Comparison of ENCODE assay signal across 8 cellular contexts in the genomic region with DNA sequence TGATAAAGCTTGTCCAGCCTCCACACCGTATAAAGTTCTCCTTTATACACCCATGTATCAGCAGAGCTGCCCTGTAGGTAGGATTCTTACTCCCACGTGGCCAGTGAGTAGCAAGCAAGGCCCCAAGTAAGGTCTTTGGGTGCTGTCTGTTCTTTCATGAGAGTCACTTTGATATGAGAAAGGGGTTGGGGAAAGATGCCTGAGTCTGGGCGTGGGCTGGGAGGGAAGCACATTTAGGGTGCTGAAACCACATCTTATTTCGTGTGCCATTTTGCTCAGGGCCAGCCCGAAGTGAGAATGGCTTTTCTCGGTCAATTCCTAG. TPM values are rescaled to one million over a fixed set of nuclear protein-coding genes. Genes with fewer than 3 reads are reported as not detected.
A peak's percentile ranks its signal among the peaks of the same experiment; 100 is the strongest.
DNase-seq lines count a peak whose midpoint lies in the region; ATAC-seq and TF ChIP-seq lines count a peak whose summit lies in the region.

No MANE protein-coding gene starts in this region.

- H3K23ac ChIP-seq in neuronal stem cell (ENCODE audit: low read depth, low read length, poor library complexity), result no peak overlapping the region

- no peak overlapping the region for H2BK120ac ChIP-seq in neuronal stem cell (ENCODE audit: low read depth, low read length)

- no peaks in the 10 kb centered on the region for H3K79me2 ChIP-seq in mammary epithelial cell (ENCODE audit: insufficient read depth, low read length)

- H3K4me1 ChIP-seq in mammary epithelial cell (ENCODE audit: insufficient read depth, low read length) (peaks cover 28% of the 10 kb centered on the region), neuronal stem cell (ENCODE audit: control insufficient read depth in 2 of 2, insufficient read depth in 1 of 2, low read depth in 1 of 2, low read length in 2 of 2) (peaks cover 6 to 11% of the 10 kb centered on the region in 2 donors)

- TF ChIP-seq CTCF in BJ (IDR thresholded peaks at IDR 0.05; ENCODE audit: insufficient read depth, low read depth, low read length), result no peak
- no peak for TF ChIP-seq CTCF in mammary epithelial cell (conservative IDR thresholded peaks at IDR 0.05 in 1 of 2, IDR thresholded peaks at IDR 0.05 in 1 of 2; ENCODE audit: extremely low read depth in 1 of 2, insufficient read depth in 1 of 2, low read depth in 1 of 2, low read length in 2 of 2)

- peak overlapping the region; percentile 88 for H2BK5ac ChIP-seq in neuronal stem cell (ENCODE audit: low read length)

- CTCF ChIA-PET in BJ (lab: Yijun Ruan, JAX), result interaction anchor here (1.7 to 2.2 kb wide), 2 partner anchors 9 to 184 kb away, joined by 5 to 8 read pairs; no protein-coding TSS in a partner anchor
- CTCF ChIA-PET in mammary epithelial cell (lab: Charles Lee; ENCODE audit: low non-redundant PET), result no interaction called here

- H2AFZ ChIP-seq in mammary epithelial cell (ENCODE audit: low read depth, low read length) (peak overlapping the region; percentile 68), neuronal stem cell (ENCODE audit: low read length) (peak overlapping the region; percentile 75)

- H3K36me3 ChIP-seq in BJ (ENCODE audit: control insufficient read depth, insufficient read depth, low read length) (no peaks in the 10 kb centered on the region), mammary epithelial cell (ENCODE audit: insufficient read depth, low read length) (no peaks in the 10 kb centered on the region), neuronal stem cell (replicated peaks in 1 of 2; ENCODE audit: control insufficient read depth in 2 of 2, insufficient read depth in 2 of 2, low read length in 2 of 2) (peaks cover 0 to 4% of the 10 kb centered on the region in 2 donors)

- H2BK15ac ChIP-seq in neuronal stem cell (ENCODE audit: low read length), result peak overlapping the region; percentile 62

- dilution Hi-C loops in mammary epithelial cell (cut with HindIII; ENCODE audit: low sequenced_read_pairs), result no loop called here

- BruUV-seq in mammary epithelial cell (replicated peaks; lab: Mats Ljungman, UMichigan), result no TSS peak

- H3K9me3 ChIP-seq in mammary epithelial cell (replicated peaks; ENCODE audit: insufficient read depth, low read length), result no peaks in the 10 kb centered on the region
- no peaks in the 10 kb centered on the region for H3K9me3 ChIP-seq in neuronal stem cell (replicated peaks in 1 of 2; ENCODE audit: control insufficient read depth in 2 of 2, insufficient read depth in 1 of 2, low read depth in 1 of 2, low read length in 2 of 2)

- no peak overlapping the region for H4K91ac ChIP-seq in neuronal stem cell (ENCODE audit: low read depth, low read length, poor library complexity)

- no peak overlapping the region for H3K9ac ChIP-seq in mammary epithelial cell (ENCODE audit: insufficient read depth, low read length)
- H3K9ac ChIP-seq in neuronal stem cell (ENCODE audit: low read depth, low read length, poor library complexity), result no peak overlapping the region

- H3K4me3 ChIP-seq in BJ (ENCODE audit: low read depth, low read length) (peak overlapping the region; percentile 39), mammary epithelial cell (replicated peaks in 1 of 3; ENCODE audit: insufficient read depth in 1 of 3, low read depth in 2 of 3, low read length in 3 of 3) (no peak overlapping the region), neuronal stem cell (ENCODE audit: low read length in 2 of 2) (peak overlapping the region in 1 of 2 donors; percentile 81)
- peak overlapping the region; percentile 86 for H3K4me3 ChIP-seq in Jurkat, Clone E6-1 (ENCODE audit: low read length)

- WGBS in mammary epithelial cell (ENCODE audit: low coverage, missing lambda C conversion rate), result 21% methylated on average over 6 of the region's 6 CpGs
- WGBS in neuronal stem cell (ENCODE audit: extremely low coverage in 2 of 2, insufficient read length in 2 of 2, insufficient replicate concordance in 1 of 2), 2 donors, result no CpG with 5 or more reads among the region's 6 CpGs

- peaks cover 3% of the 10 kb centered on the region; the same call in 1 of the 2 replicates for H3K27me3 ChIP-seq in BJ (ENCODE audit: control insufficient read depth, insufficient read depth, low read length)
- H3K27me3 ChIP-seq in mammary epithelial cell (ENCODE audit: insufficient read depth, low read length), result peaks cover 10% of the 10 kb centered on the region
- H3K27me3 ChIP-seq in neuronal stem cell (ENCODE audit: control insufficient read depth in 3 of 3, insufficient read depth in 3 of 3, low read depth in 1 of 3, low read length in 3 of 3), result peaks cover 0 to 34% (median 10%) of the 10 kb centered on the region in 3 experiments

- H3K79me1 ChIP-seq in neuronal stem cell (ENCODE audit: low read depth, low read length), result peaks cover 1% of the 10 kb centered on the region

- H2BK12ac ChIP-seq in neuronal stem cell (ENCODE audit: low read length), result no peak overlapping the region

- ATAC-seq in HG03196 (IDR thresholded peaks at IDR 0.05; ENCODE audit: unreplicated experiment) (no peak), GM19397 (IDR thresholded peaks at IDR 0.05; ENCODE audit: unreplicated experiment) (no peak)

- POLR2A ChIA-PET in BJ (lab: Charles Lee), result no interaction called here

- H3K4me2 ChIP-seq in mammary epithelial cell (ENCODE audit: insufficient read depth, low read depth, low read length) (peak overlapping the region; percentile 64), neuronal stem cell (ENCODE audit: insufficient read depth, low read length, poor library complexity, severe bottlenecking) (peak overlapping the region; percentile 93)

- H4K8ac ChIP-seq in neuronal stem cell (ENCODE audit: low read depth, low read length), result no peak overlapping the region

- H3K27ac ChIP-seq in mammary epithelial cell (ENCODE audit: insufficient read depth, low read depth, low read length) (no peak overlapping the region), neuronal stem cell (replicated peaks; ENCODE audit: low read length) (no peak overlapping the region)

- in situ Hi-C loops in mammary epithelial cell (cut with MboI; ENCODE audit: low sequenced_read_pairs in 2 of 2), result loop anchor here in 1 of 2 donors (25.0 kb wide), 1 partner anchor 188 kb away; the partner anchor contains the start of gene NEURL3

- H3K4ac ChIP-seq in neuronal stem cell (ENCODE audit: low read length), result no peak overlapping the region

- DNase-seq in BJ (ENCODE audit: low read depth) (no peak), mammary epithelial cell (no peak), neuronal stem cell (ENCODE audit: low spot score) (no peak), H4 (ENCODE audit: low spot score) (no peak), NK-92 (lab: John Stamatoyannopoulos, UW; ENCODE audit: unreplicated experiment) (no peak)
- no peak for DNase-seq in Jurkat, Clone E6-1 (ENCODE audit: low read depth, low spot score)

- H4K20me1 ChIP-seq in mammary epithelial cell (ENCODE audit: insufficient read depth, low read length), result no peaks in the 10 kb centered on the region

- intact Hi-C loops in mammary epithelial cell (cut with micrococcal nuclease), result no loop called here

- peak overlapping the region; percentile 93 for H3K18ac ChIP-seq in neuronal stem cell (ENCODE audit: low read length)

- no peak overlapping the region for H2AK5ac ChIP-seq in neuronal stem cell (ENCODE audit: low read depth, low read length)

- H3K14ac ChIP-seq in neuronal stem cell (ENCODE audit: low read length), result no peak overlapping the region

RNA-seq across cellular contexts. Expression of gene ITPRIPL1, which starts 0.4 kb away (rescaled TPM):
- polyA plus RNA-seq in BJ (2011; rRNA removed) (0.52 and 0.59 TPM in 2 replicates), mammary epithelial cell (0.17 TPM)
- polyA minus RNA-seq in BJ (2011; rRNA and poly(A)+ RNA removed), result 0.71 and 0.72 TPM in 2 replicates
- 24.6 TPM for polyA plus RNA-seq in Jurkat, Clone E6-1 (2012; ENCODE audit: insufficient read depth, insufficient read length)
- total RNA-seq in mammary epithelial cell, result 1 to 10 TPM in 1 of 2 donors, under 1 TPM in 1; 0.28 to 1.3 TPM
- polyA minus RNA-seq in mammary epithelial cell, result not detected
- 4.8 TPM for polyA plus RNA-seq in neuronal stem cell (2013, experiment 1 of 2)
- polyA plus RNA-seq in neuronal stem cell (2013, experiment 2 of 2), result 4.3 TPM
- total RNA-seq in H4 (2014; rRNA removed; shearing (Covaris generic)), result not detected in 2 replicates

RNA-seq across cellular contexts. Expression of gene NCAPH, which starts 10.9 kb away (rescaled TPM):
- polyA plus RNA-seq in BJ (2011; rRNA removed) (13.7 and 16.9 TPM in 2 replicates), mammary epithelial cell (34.5 TPM)
- 12.8 and 18.1 TPM in 2 replicates for polyA minus RNA-seq in BJ (2011; rRNA and poly(A)+ RNA removed)
- 93.1 TPM for polyA plus RNA-seq in Jurkat, Clone E6-1 (2012; ENCODE audit: insufficient read depth, insufficient read length)
- 10 to 100 TPM in 1 of 2 donors, 1 to 10 TPM in 1; 1.2 to 21.1 TPM for total RNA-seq in mammary epithelial cell
- polyA minus RNA-seq in mammary epithelial cell, result 46.3 TPM
- polyA plus RNA-seq in neuronal stem cell (2013, experiment 1 of 2), result 46.7 TPM
- 46.2 TPM for polyA plus RNA-seq in neuronal stem cell (2013, experiment 2 of 2)
- total RNA-seq in H4 (2014; rRNA removed; shearing (Covaris generic)), result 38.9 and 52.8 TPM in 2 replicates

RNA-seq across cellular contexts. Expression of gene SNRNP200, which starts 19.3 kb away (rescaled TPM):
- polyA plus RNA-seq in BJ (2011; rRNA removed) (83.2 and 111 TPM in 2 replicates), mammary epithelial cell (108 TPM)
- polyA minus RNA-seq in BJ (2011; rRNA and poly(A)+ RNA removed), result 175 and 201 TPM in 2 replicates
- 189 TPM for polyA plus RNA-seq in Jurkat, Clone E6-1 (2012; ENCODE audit: insufficient read depth, insufficient read length)
- total RNA-seq in mammary epithelial cell, result 10 to 100 TPM; 45.5 to 93.8 TPM
- 191 TPM for polyA minus RNA-seq in mammary epithelial cell
- 80.4 TPM for polyA plus RNA-seq in neuronal stem cell (2013, experiment 1 of 2)
- 79.4 TPM for polyA plus RNA-seq in neuronal stem cell (2013, experiment 2 of 2)
- total RNA-seq in H4 (2014; rRNA removed; shearing (Covaris generic)), result 28.9 and 30.2 TPM in 2 replicates

RNA-seq across cellular contexts. Expression of gene CIAO1, which starts 58.7 kb away (rescaled TPM):
- polyA plus RNA-seq in BJ (2011; rRNA removed), result 76.5 and 90.0 TPM in 2 replicates
- 45.8 and 77.7 TPM in 2 replicates for polyA minus RNA-seq in BJ (2011; rRNA and poly(A)+ RNA removed)
- 78.8 TPM for polyA plus RNA-seq in Jurkat, Clone E6-1 (2012; ENCODE audit: insufficient read depth, insufficient read length)
- 10 to 100 TPM; 64.5 to 93.9 TPM for total RNA-seq in mammary epithelial cell
- polyA plus RNA-seq in mammary epithelial cell, result 92.4 TPM
- polyA minus RNA-seq in mammary epithelial cell, result 108 TPM
- 40.0 TPM for polyA plus RNA-seq in neuronal stem cell (2013, experiment 1 of 2)
- polyA plus RNA-seq in neuronal stem cell (2013, experiment 2 of 2), result 40.3 TPM
- 79.3 and 96.1 TPM in 2 replicates for total RNA-seq in H4 (2014; rRNA removed; shearing (Covaris generic))

RNA-seq across cellular contexts. Expression of gene TMEM127, which starts 58.9 kb away (rescaled TPM):
- polyA plus RNA-seq in BJ (2011; rRNA removed) (56.2 and 115 TPM in 2 replicates), mammary epithelial cell (47.6 TPM)
- 46.3 and 63.4 TPM in 2 replicates for polyA minus RNA-seq in BJ (2011; rRNA and poly(A)+ RNA removed)
- polyA plus RNA-seq in Jurkat, Clone E6-1 (2012; ENCODE audit: insufficient read depth, insufficient read length), result 12.6 TPM
- total RNA-seq in mammary epithelial cell, result 10 to 100 TPM; 39.9 to 43.8 TPM
- 36.5 TPM for polyA minus RNA-seq in mammary epithelial cell
- 17.8 TPM for polyA plus RNA-seq in neuronal stem cell (2013, experiment 1 of 2)
- 17.4 TPM for polyA plus RNA-seq in neuronal stem cell (2013, experiment 2 of 2)
- total RNA-seq in H4 (2014; rRNA removed; shearing (Covaris generic)), result 15.5 and 20.9 TPM in 2 replicates

Comparison
In these comparisons a context has a peak if more than half of its experiments do, and no peak if none do; other contexts are left out.
1. H3K4me3 ChIP-seq: peak in BJ (single experiment) and Jurkat, Clone E6-1 (single experiment); none in mammary epithelial cell (0 of 3).